ENCODE assay signal across 1 cellular context in the genomic region with DNA sequence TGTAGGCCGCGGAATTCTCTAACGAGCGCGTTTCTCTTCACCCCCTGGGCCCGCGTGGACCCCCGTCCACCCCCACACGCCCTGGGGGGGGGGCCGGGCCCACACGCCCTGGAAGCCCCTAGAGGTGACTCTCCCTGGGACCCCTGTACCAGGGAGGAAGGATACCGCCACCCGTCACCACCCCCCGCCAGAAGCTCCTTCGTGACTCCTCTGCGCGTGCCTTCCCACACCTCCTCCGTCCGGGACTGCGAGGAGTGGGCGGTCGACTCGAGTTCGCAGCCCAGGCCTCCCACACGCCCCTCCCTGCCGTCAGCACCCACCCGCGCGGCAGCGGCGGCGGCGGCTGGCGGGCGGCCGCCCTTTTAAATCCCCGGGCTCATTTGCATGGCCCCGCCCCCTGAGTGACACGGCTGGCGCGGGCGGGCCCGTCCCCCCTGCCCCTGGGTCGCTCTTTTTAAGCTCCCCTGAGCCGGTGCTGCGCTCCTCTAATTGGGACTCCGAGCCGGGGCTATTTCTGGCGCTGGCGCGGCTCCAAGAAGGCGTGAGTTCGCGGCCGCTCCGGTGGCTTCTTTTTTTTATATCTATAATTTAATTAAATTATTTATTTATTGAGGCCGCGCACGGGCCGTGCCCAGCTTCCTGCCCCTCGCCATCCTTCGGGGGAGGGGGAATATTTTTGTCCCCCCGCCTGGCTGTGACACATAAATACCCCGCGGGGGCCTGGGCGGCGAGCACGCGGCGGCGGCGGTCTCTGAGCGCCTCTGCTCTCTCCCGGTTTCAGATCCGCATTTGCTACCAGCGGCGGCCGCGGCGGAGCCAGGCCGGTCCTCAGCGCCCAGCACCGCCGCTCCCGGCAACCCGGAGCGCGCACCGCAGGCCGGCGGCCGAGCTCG.
TF ChIP-seq lines count a peak whose summit lies in the region.

HMGA1 (plus strand) TSS at position 451 of the 893 bp plus-strand sequence. CDS start 3,908 bp downstream, outside the sequence.

TF ChIP-seq in GM12878, 131 proteins besides CTCF, POLR2A, EP300 and RAD21 (continued from another document and continues in another):
- TF ChIP-seq ZBTB11 (CRISPR knock-in tag; IDR thresholded peaks at IDR 0.05) (no peak), IRF5 (IDR thresholded peaks at IDR 0.05; ENCODE audit: borderline replicate concordance) (0 out of 2 replicates have a peak, but pooled peaks have one; percentile 45), SMAD1 (IDR thresholded peaks at IDR 0.05; ENCODE audit: low read depth, partially characterized antibody) (peak; percentile 48), ZZZ3 (IDR thresholded peaks at IDR 0.05; ENCODE audit: control insufficient read depth, insufficient read length, low read depth) (no peak), EZH2 (IDR thresholded peaks at IDR 0.05; ENCODE audit: borderline replicate concordance, control insufficient read depth, low read depth, low read length) (no peak), CHD1 (IDR thresholded peaks at IDR 0.05; ENCODE audit: low read depth, low read length) (peak; percentile 15; the same call in 1 of the 2 replicates), ZNF207 (IDR thresholded peaks at IDR 0.05; ENCODE audit: borderline replicate concordance) (no peak), CBX3 (IDR thresholded peaks at IDR 0.05; ENCODE audit: borderline replicate concordance, low read depth) (no peak), ZNF687 (IDR thresholded peaks at IDR 0.05) (peak; percentile 89), GATAD2B (conservative IDR thresholded peaks at IDR 0.05; ENCODE audit: low read depth) (peak; percentile 50), CBFB (IDR thresholded peaks at IDR 0.05; ENCODE audit: low read depth) (no peak; the same call in 1 of the 2 replicates), BRCA1 (IDR thresholded peaks at IDR 0.05; ENCODE audit: low read depth, low read length) (no peak), DPF2 (IDR thresholded peaks at IDR 0.05) (peak; percentile 63), TCF12 (IDR thresholded peaks at IDR 0.05; ENCODE audit: low read depth, low read length) (0 out of 2 replicates have a peak, but pooled peaks have one; percentile 65), CHD2 (IDR thresholded peaks at IDR 0.05; ENCODE audit: borderline replicate concordance, low read depth, low read length) (peak; percentile 53; the same call in 1 of the 2 replicates), ZBTB33 (IDR thresholded peaks at IDR 0.05) (no peak), PAX8 (IDR thresholded peaks at IDR 0.05) (no peak), ESRRA (IDR thresholded peaks at IDR 0.05; ENCODE audit: low read length) (0 out of 2 replicates have a peak, but pooled peaks have one; percentile 52), BCLAF1 (IDR thresholded peaks at IDR 0.05) (no peak), MXI1 (IDR thresholded peaks at IDR 0.05; ENCODE audit: low read depth, low read length) (peak; percentile 32), ATF2 (IDR thresholded peaks at IDR 0.05; ENCODE audit: low read length) (no peak), MEF2B (IDR thresholded peaks at IDR 0.05; ENCODE audit: partially characterized antibody, poor library complexity, severe bottlenecking) (peak; percentile 91)
- TF ChIP-seq, protein P1, sequence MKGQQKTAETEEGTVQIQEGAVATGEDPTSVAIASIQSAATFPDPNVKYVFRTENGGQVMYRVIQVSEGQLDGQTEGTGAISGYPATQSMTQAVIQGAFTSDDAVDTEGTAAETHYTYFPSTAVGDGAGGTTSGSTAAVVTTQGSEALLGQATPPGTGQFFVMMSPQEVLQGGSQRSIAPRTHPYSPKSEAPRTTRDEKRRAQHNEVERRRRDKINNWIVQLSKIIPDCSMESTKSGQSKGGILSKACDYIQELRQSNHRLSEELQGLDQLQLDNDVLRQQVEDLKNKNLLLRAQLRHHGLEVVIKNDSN (IDR thresholded peaks at IDR 0.05; ENCODE audit: borderline replicate concordance, extremely low read length, insufficient read depth, low read depth, low read length), result no peak
- TF ChIP-seq, protein P2, sequence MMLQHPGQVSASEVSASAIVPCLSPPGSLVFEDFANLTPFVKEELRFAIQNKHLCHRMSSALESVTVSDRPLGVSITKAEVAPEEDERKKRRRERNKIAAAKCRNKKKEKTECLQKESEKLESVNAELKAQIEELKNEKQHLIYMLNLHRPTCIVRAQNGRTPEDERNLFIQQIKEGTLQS (IDR thresholded peaks at IDR 0.05; ENCODE audit: borderline replicate concordance, extremely low read depth, low read depth, low read length), result no peak
- TF ChIP-seq, protein P3, sequence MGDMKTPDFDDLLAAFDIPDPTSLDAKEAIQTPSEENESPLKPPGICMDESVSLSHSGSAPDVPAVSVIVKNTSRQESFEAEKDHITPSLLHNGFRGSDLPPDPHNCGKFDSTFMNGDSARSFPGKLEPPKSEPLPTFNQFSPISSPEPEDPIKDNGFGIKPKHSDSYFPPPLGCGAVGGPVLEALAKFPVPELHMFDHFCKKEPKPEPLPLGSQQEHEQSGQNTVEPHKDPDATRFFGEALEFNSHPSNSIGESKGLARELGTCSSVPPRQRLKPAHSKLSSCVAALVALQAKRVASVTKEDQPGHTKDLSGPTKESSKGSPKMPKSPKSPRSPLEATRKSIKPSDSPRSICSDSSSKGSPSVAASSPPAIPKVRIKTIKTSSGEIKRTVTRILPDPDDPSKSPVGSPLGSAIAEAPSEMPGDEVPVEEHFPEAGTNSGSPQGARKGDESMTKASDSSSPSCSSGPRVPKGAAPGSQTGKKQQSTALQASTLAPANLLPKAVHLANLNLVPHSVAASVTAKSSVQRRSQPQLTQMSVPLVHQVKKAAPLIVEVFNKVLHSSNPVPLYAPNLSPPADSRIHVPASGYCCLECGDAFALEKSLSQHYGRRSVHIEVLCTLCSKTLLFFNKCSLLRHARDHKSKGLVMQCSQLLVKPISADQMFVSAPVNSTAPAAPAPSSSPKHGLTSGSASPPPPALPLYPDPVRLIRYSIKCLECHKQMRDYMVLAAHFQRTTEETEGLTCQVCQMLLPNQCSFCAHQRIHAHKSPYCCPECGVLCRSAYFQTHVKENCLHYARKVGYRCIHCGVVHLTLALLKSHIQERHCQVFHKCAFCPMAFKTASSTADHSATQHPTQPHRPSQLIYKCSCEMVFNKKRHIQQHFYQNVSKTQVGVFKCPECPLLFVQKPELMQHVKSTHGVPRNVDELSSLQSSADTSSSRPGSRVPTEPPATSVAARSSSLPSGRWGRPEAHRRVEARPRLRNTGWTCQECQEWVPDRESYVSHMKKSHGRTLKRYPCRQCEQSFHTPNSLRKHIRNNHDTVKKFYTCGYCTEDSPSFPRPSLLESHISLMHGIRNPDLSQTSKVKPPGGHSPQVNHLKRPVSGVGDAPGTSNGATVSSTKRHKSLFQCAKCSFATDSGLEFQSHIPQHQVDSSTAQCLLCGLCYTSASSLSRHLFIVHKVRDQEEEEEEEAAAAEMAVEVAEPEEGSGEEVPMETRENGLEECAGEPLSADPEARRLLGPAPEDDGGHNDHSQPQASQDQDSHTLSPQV (IDR thresholded peaks at IDR 0.05), result no peak
